ENCODE assay signal across 1 cellular context in genomic region chr12:125193798-125194562, GRCh38.
TF ChIP-seq lines count a peak whose summit lies in the region.

No MANE protein-coding gene starts in this region.

TF ChIP-seq in K562, 482 proteins besides CTCF, POLR2A, EP300 and RAD21 (continued from another document):
- TF ChIP-seq PBX2 (CRISPR knock-in tag; IDR thresholded peaks at IDR 0.05; ENCODE audit: low read depth) (no peak), PBX2 (tag; conservative IDR thresholded peaks at IDR 0.05; ENCODE audit: low read depth) (peak; percentile 52), THAP7 (CRISPR knock-in tag; IDR thresholded peaks at IDR 0.05) (no peak), MEIS2 (IDR thresholded peaks at IDR 0.05; ENCODE audit: partially characterized antibody) (peak; percentile 72), MLLT1 (IDR thresholded peaks at IDR 0.05) (peak in 1 of 2 experiments; percentile 34; a peak in 1 of 4 replicates), CCNT2 (IDR thresholded peaks at IDR 0.05; ENCODE audit: borderline replicate concordance, extremely low read depth, insufficient read length, low read depth, low read length) (no peak), PCBP2 (IDR thresholded peaks at IDR 0.05; ENCODE audit: low read depth, low read length, poor library complexity, severe bottlenecking) (no peak), ZNF407 (IDR thresholded peaks at IDR 0.05; ENCODE audit: low read depth) (no peak), C11orf30 (IDR thresholded peaks at IDR 0.05; ENCODE audit: low read depth) (no peak), FOSL1 (tag; conservative IDR thresholded peaks at IDR 0.05) (peak; percentile 35; the same call in 1 of the 2 replicates), MYBL2 (IDR thresholded peaks at IDR 0.05; ENCODE audit: low read depth) (no peak), MYBL2 (CRISPR knock-in tag; IDR thresholded peaks at IDR 0.05; ENCODE audit: borderline replicate concordance) (no peak)
